Comparison of ENCODE assay signal across 18 cellular contexts in genomic region chr12:38222011-38222410, GRCh38.
A peak's percentile ranks its signal among the peaks of the same experiment; 100 is the strongest.
DNase-seq lines count a peak whose midpoint lies in the region; TF ChIP-seq lines count a peak whose summit lies in the region.
"Had no signal": no experiment of that assay in that cellular context is flagged by ENCODE, and none has a peak within 500 bp of the region (broad histone marks: within the 10 kb centered on the region; RNA-seq: fewer than 3 reads in every experiment).

No MANE protein-coding gene starts in this region.

- no TSS peak for BruUV-seq in Calu3 (replicated peaks; lab: Mats Ljungman, UMichigan)

- intact Hi-C loops in Calu3 (cut with micrococcal nuclease; ENCODE audit: unreplicated experiment): loop anchor here (5.0 kb wide), 1 partner anchor 80 kb away; no protein-coding TSS in a partner anchor

- peak; percentile 4 for DNase-seq in NCI-H82 (lab: John Stamatoyannopoulos, UW)
- DNase-seq in NCI-H82 treated with DMSO at 0.1 percent for 48 hours (lab: John Stamatoyannopoulos, UW; ENCODE audit: unreplicated experiment): no peak
- no peak for DNase-seq in Calu3
- peak; percentile 20 for DNase-seq in kidney tubule cell (ENCODE audit: low spot score)
- no peak for DNase-seq in activated CD4-positive, alpha-beta T cell treated with anti-CD3 and anti-CD28 coated beads, Interleukin-2, amount 50 U/mL, for 48 hours
- DNase-seq in activated naive CD8-positive, alpha-beta T cell treated with anti-CD3 and anti-CD28 coated beads for 36 hours: no peak
- DNase-seq: 8988T; ACHN; AML-193; BE2C; CD4-positive, alpha-beta T cell; CD8-positive, alpha-beta memory T cell; DMS153; DMS79 treated with DMSO at 0.1 percent for 48 hours; GF-D8; GOT3; HFFc6 had no signal

- peaks cover 21% of the 10 kb centered on the region for H3K4me1 Mint-ChIP-seq in Calu3 (ENCODE audit: low read depth, unreplicated experiment)
- no peaks in the 10 kb centered on the region for H3K4me1 Mint-ChIP-seq in activated naive CD8-positive, alpha-beta T cell treated with anti-CD3 and anti-CD28 coated beads for 36 hours
- H3K4me1 Mint-ChIP-seq: CD14-positive monocyte; CD8-positive, alpha-beta memory T cell had no signal

- no peaks in the 10 kb centered on the region for H3K27me3 Mint-ChIP-seq in Calu3 (ENCODE audit: unreplicated experiment)
- no peaks in the 10 kb centered on the region for H3K27me3 Mint-ChIP-seq in activated naive CD8-positive, alpha-beta T cell treated with anti-CD3 and anti-CD28 coated beads for 36 hours
- H3K27me3 Mint-ChIP-seq: CD4-positive, alpha-beta T cell; CD8-positive, alpha-beta memory T cell had no signal

- CTCF ChIA-PET in Calu3 (lab: Charles Lee): no interaction called here

- H3K36me3 Mint-ChIP-seq in Calu3 (ENCODE audit: insufficient read depth, unreplicated experiment): no peaks in the 10 kb centered on the region
- H3K36me3 Mint-ChIP-seq in activated naive CD8-positive, alpha-beta T cell treated with anti-CD3 and anti-CD28 coated beads for 36 hours: no peaks in the 10 kb centered on the region
- H3K36me3 Mint-ChIP-seq: CD14-positive monocyte; CD8-positive, alpha-beta memory T cell had no signal

- TF ChIP-seq CTCF in Calu3 (IDR thresholded peaks at IDR 0.05; ENCODE audit: unreplicated experiment): no peak

- H3K27ac Mint-ChIP-seq in Calu3 (ENCODE audit: unreplicated experiment): peak overlapping the region; percentile 71
- H3K27ac Mint-ChIP-seq in activated naive CD8-positive, alpha-beta T cell treated with anti-CD3 and anti-CD28 coated beads for 36 hours: no peak overlapping the region
- H3K27ac Mint-ChIP-seq: CD14-positive monocyte; CD4-positive, alpha-beta T cell; CD8-positive, alpha-beta memory T cell; HFFc6 had no signal

- H3K4me3 Mint-ChIP-seq in Calu3 (ENCODE audit: low read depth, unreplicated experiment): peak overlapping the region; percentile 46
- no peak overlapping the region for H3K4me3 Mint-ChIP-seq in activated naive CD8-positive, alpha-beta T cell treated with anti-CD3 and anti-CD28 coated beads for 36 hours
- H3K4me3 Mint-ChIP-seq: CD14-positive monocyte; CD4-positive, alpha-beta T cell; CD8-positive, alpha-beta memory T cell; HFFc6 had no signal

- no peaks in the 10 kb centered on the region for H3K9me3 Mint-ChIP-seq in Calu3 (ENCODE audit: low read depth, unreplicated experiment)
- peaks cover 8% of the 10 kb centered on the region for H3K9me3 Mint-ChIP-seq in activated naive CD8-positive, alpha-beta T cell treated with anti-CD3 and anti-CD28 coated beads for 36 hours

Comparison
In these comparisons a context has a peak if more than half of its experiments do, and no peak if none do; other contexts are left out.
1. DNase-seq: peak in NCI-H82 (single experiment) and kidney tubule cell (single experiment); none in NCI-H82 treated with DMSO at 0.1 percent for 48 hours (single experiment), Calu3 (single experiment), activated CD4-positive, alpha-beta T cell treated with anti-CD3 and anti-CD28 coated beads, Interleukin-2, amount 50 U/mL, for 48 hours (0 of 2) and activated naive CD8-positive, alpha-beta T cell treated with anti-CD3 and anti-CD28 coated beads for 36 hours (single experiment).